In the genomic region with DNA sequence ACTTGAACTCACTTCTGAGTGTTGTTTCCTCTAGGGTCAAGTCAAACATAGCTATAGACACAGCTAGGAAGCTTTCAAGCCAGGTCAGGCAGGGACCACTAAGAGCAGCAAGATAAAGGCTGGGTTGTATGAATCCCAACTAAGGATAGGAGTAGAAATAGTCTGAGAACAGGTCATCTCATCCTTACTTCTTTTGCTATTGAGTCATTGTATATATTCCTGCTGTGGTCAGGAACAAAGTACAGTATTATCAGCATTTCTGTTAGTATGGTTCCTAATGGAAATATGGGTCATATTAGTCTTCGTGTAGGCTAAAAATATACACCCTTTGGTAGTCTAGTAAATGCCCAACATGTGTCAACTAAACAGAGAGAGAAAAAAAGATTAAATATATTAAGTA, we compare ENCODE assay signal across 20 cellular contexts.
A peak's percentile ranks its signal among the peaks of the same experiment; 100 is the strongest.
DNase-seq lines count a peak whose midpoint lies in the region; ATAC-seq and TF ChIP-seq lines count a peak whose summit lies in the region.
"Had no signal": no experiment of that assay in that cellular context is flagged by ENCODE, and none has a peak within 500 bp of the region (broad histone marks: within the 10 kb centered on the region; RNA-seq: fewer than 3 reads in every experiment).

No MANE protein-coding gene starts in this region.

- no peak overlapping the region for H3K4me3 ChIP-seq in choroid plexus epithelial cell (ENCODE audit: low read depth, low read length)
- H3K4me3 ChIP-seq: K562 had no signal

- no peak for TF ChIP-seq CTCF in choroid plexus epithelial cell (conservative IDR thresholded peaks at IDR 0.05; ENCODE audit: low read depth, low read length)

- peak; percentile 86 for DNase-seq in ELR (ENCODE audit: low read depth)
- DNase-seq in M059J (ENCODE audit: low read depth), result peak; percentile 14
- peak; percentile 34 for DNase-seq in choroid plexus epithelial cell (ENCODE audit: low read depth)
- DNase-seq in kidney tubule cell (ENCODE audit: low spot score), result peak; percentile 28
- no peak for DNase-seq in DMS 273 (lab: John Stamatoyannopoulos, UW; ENCODE audit: unreplicated experiment)
- DNase-seq in central memory CD4-positive, alpha-beta T cell, result no peak
- DNase-seq: AML-193, DMS79 treated with DMSO at 0.1 percent for 48 hours, GDM1, NCI-H1105 treated with DMSO at 0.1 percent for 48 hours, NCI-H1694, NCI-H510A treated with DMSO at 0.1 percent for 48 hours, NCI-H774, RPMI8226, SHP77 treated with DMSO at 0.1 percent for 48 hours, SK-N-SH had no signal

- ATAC-seq in GM19452 (IDR thresholded peaks at IDR 0.05; ENCODE audit: unreplicated experiment), result no peak
- no peak for ATAC-seq in HG03108 (IDR thresholded peaks at IDR 0.05; ENCODE audit: unreplicated experiment)
- ATAC-seq: HCT116, K562 had no signal

Comparison
In these comparisons a context has a peak if more than half of its experiments do, and no peak if none do; other contexts are left out.
1. DNase-seq: peak in ELR (single experiment), M059J (single experiment), choroid plexus epithelial cell (single experiment) and kidney tubule cell (single experiment); none in DMS 273 (single experiment) and central memory CD4-positive, alpha-beta T cell (single experiment).